ENCODE assay signal across 33 cellular contexts in the genomic region with DNA sequence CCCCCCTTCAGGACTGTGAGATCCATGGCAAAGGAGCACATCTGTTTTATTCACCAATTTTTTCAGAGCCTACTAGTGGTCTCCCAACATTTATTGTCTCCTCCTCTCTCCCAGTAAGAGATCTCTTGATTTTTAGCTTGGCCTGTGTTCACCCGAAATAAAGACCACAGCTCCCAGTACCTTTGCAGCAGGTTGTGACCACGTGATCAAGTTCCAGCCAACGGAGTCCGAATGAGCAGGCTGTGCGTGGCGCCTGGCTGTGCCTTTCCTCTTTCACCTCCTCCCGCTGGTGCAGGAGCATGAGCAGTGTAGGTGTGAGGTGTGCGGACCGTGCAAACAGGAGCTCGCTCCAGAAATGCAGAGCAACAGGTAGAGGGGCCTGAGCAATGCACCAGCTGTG.
"Had no signal": no experiment of that assay in that cellular context is flagged by ENCODE, and none has a peak within 500 bp of the region (broad histone marks: within the 10 kb centered on the region; RNA-seq: fewer than 3 reads in every experiment).

No MANE protein-coding gene starts in this region.

- DNase-seq: activated B cell treated with CpG ODN at 0.5 μM for 24 hours; activated CD4-positive, alpha-beta memory T cell treated with anti-CD3 and anti-CD28 coated beads for 36 hours; activated CD4-positive, alpha-beta T cell treated with anti-CD3 and anti-CD28 coated beads for 4 hours; activated CD4-positive, alpha-beta T cell treated with anti-CD3 and anti-CD28 coated beads, Interleukin-2, amount 50 U/mL, for 1 hour; activated CD4-positive, CD25-positive, alpha-beta regulatory T cell treated with anti-CD3 and anti-CD28 coated beads, Interleukin-2, amount 50 U/mL, for 72 hours; activated CD8-positive, alpha-beta memory T cell treated with anti-CD3 and anti-CD28 coated beads for 24 hours; activated CD8-positive, alpha-beta memory T cell treated with anti-CD3 and anti-CD28 coated beads, Interleukin-2, amount 10 ng/mL, durations not matched to agents 7 days and 5 days; activated CD8-positive, alpha-beta memory T cell treated with anti-CD3 and anti-CD28 coated beads, Interleukin-2, amount 50 U/mL, for 48 hours; activated effector memory CD4-positive, alpha-beta T cell treated with Interleukin-2 at 50 U/mL for 16 hours; activated naive CD4-positive, alpha-beta T cell treated with anti-CD3 and anti-CD28 coated beads, Interleukin-2, amount 10 ng/mL, durations not matched to agents 7 days and 5 days; activated naive CD8-positive, alpha-beta T cell treated with anti-CD3 and anti-CD28 coated beads, Interleukin-2, amount 50 U/mL, for 24 hours; activated T-cell treated with anti-CD3 and anti-CD28 coated beads, Interleukin-2, amount 50 U/mL, for 48 hours; anterior cingulate cortex; brain microvascular endothelial cell; Karpas-422; KBM-7; MG63; NCI-H1048; NCI-H1105 treated with DMSO at 0.1 percent for 48 hours; NCI-H1436; NCI-H1694; NCI-H1930; NCI-H2081 treated with DMSO at 0.1 percent for 48 hours; NCI-H226; NCI-H524 treated with DMSO at 0.1 percent for 48 hours; SHP77 treated with DMSO at 0.1 percent for 48 hours; SK-N-SH had no signal

- ATAC-seq: activated CD8-positive, alpha-beta memory T cell treated with anti-CD3 and anti-CD28 coated beads, Interleukin-2, amount 10 ng/mL, durations not matched to agents 7 days and 5 days; activated naive CD8-positive, alpha-beta T cell treated with anti-CD3 and anti-CD28 coated beads, Interleukin-2, amount 50 U/mL, for 24 hours; Panc1 had no signal

- FAIRE-seq: TTC549 had no signal

- H3K4me3 ChIP-seq: MG63, SJSA1 had no signal

- H3K27ac ChIP-seq: brain microvascular endothelial cell, SJSA1 had no signal

- H3K36me3 ChIP-seq: brain microvascular endothelial cell, MG63, SJSA1 had no signal

- H3K9me3 Mint-ChIP-seq: activated B cell treated with CpG ODN at 0.5 μM for 24 hours; activated CD4-positive, alpha-beta memory T cell treated with anti-CD3 and anti-CD28 coated beads for 36 hours; activated naive CD4-positive, alpha-beta T cell treated with anti-CD3 and anti-CD28 coated beads, Interleukin-2, amount 10 ng/mL, durations not matched to agents 7 days and 5 days; activated naive CD8-positive, alpha-beta T cell treated with anti-CD3 and anti-CD28 coated beads, Interleukin-2, amount 50 U/mL, for 24 hours; T-helper 1 cell treated with Interleukin-12 subunit alpha and Interleukin-12 subunit beta and Interleukin-4 antibody, amounts not matched to agents 30 μg/mL and 1 μg/mL, for 36 hours; T-helper 2 cell treated with Interferon-gamma antibody and Interleukin-4, amounts not matched to agents 5 μg/mL and 100 μg/mL, for 36 hours had no signal

- H3K4me1 Mint-ChIP-seq: activated B cell treated with CpG ODN at 0.5 μM for 24 hours; activated CD8-positive, alpha-beta memory T cell treated with anti-CD3 and anti-CD28 coated beads, Interleukin-2, amount 10 ng/mL, durations not matched to agents 7 days and 5 days; activated naive CD4-positive, alpha-beta T cell treated with anti-CD3 and anti-CD28 coated beads, Interleukin-2, amount 10 ng/mL, durations not matched to agents 7 days and 5 days; activated naive CD8-positive, alpha-beta T cell treated with anti-CD3 and anti-CD28 coated beads, Interleukin-2, amount 50 U/mL, for 24 hours had no signal

- H3K36me3 Mint-ChIP-seq: activated CD4-positive, alpha-beta memory T cell treated with anti-CD3 and anti-CD28 coated beads for 36 hours; activated CD8-positive, alpha-beta memory T cell treated with anti-CD3 and anti-CD28 coated beads, Interleukin-2, amount 10 ng/mL, durations not matched to agents 7 days and 5 days; activated naive CD4-positive, alpha-beta T cell treated with anti-CD3 and anti-CD28 coated beads, Interleukin-2, amount 10 ng/mL, durations not matched to agents 7 days and 5 days; activated naive CD8-positive, alpha-beta T cell had no signal

- H3K27me3 ChIP-seq: brain microvascular endothelial cell, MG63, SJSA1 had no signal

- H3K27ac Mint-ChIP-seq: activated B cell treated with CpG ODN at 0.5 μM for 24 hours; activated CD4-positive, alpha-beta memory T cell treated with anti-CD3 and anti-CD28 coated beads for 36 hours; activated CD8-positive, alpha-beta memory T cell treated with anti-CD3 and anti-CD28 coated beads, Interleukin-2, amount 10 ng/mL, durations not matched to agents 7 days and 5 days; activated naive CD4-positive, alpha-beta T cell treated with anti-CD3 and anti-CD28 coated beads, Interleukin-2, amount 10 ng/mL, durations not matched to agents 7 days and 5 days; activated naive CD8-positive, alpha-beta T cell; activated naive CD8-positive, alpha-beta T cell treated with anti-CD3 and anti-CD28 coated beads, Interleukin-2, amount 50 U/mL, for 24 hours; T-helper 1 cell treated with Interleukin-12 subunit alpha and Interleukin-12 subunit beta and Interleukin-4 antibody, amounts not matched to agents 30 μg/mL and 1 μg/mL, for 36 hours; T-helper 2 cell treated with Interferon-gamma antibody and Interleukin-4, amounts not matched to agents 5 μg/mL and 100 μg/mL, for 36 hours had no signal

- H3K9me3 ChIP-seq: MG63, SJSA1, SK-N-SH had no signal

- H3K4me3 Mint-ChIP-seq: activated B cell treated with CpG ODN at 0.5 μM for 24 hours; activated CD4-positive, alpha-beta memory T cell treated with anti-CD3 and anti-CD28 coated beads for 36 hours; activated CD8-positive, alpha-beta memory T cell treated with anti-CD3 and anti-CD28 coated beads, Interleukin-2, amount 10 ng/mL, durations not matched to agents 7 days and 5 days; activated naive CD4-positive, alpha-beta T cell treated with anti-CD3 and anti-CD28 coated beads, Interleukin-2, amount 10 ng/mL, durations not matched to agents 7 days and 5 days; activated naive CD8-positive, alpha-beta T cell; activated naive CD8-positive, alpha-beta T cell treated with anti-CD3 and anti-CD28 coated beads, Interleukin-2, amount 50 U/mL, for 24 hours; T-helper 1 cell treated with Interleukin-12 subunit alpha and Interleukin-12 subunit beta and Interleukin-4 antibody, amounts not matched to agents 30 μg/mL and 1 μg/mL, for 36 hours; T-helper 2 cell treated with Interferon-gamma antibody and Interleukin-4, amounts not matched to agents 5 μg/mL and 100 μg/mL, for 36 hours had no signal
